In the genomic region with DNA sequence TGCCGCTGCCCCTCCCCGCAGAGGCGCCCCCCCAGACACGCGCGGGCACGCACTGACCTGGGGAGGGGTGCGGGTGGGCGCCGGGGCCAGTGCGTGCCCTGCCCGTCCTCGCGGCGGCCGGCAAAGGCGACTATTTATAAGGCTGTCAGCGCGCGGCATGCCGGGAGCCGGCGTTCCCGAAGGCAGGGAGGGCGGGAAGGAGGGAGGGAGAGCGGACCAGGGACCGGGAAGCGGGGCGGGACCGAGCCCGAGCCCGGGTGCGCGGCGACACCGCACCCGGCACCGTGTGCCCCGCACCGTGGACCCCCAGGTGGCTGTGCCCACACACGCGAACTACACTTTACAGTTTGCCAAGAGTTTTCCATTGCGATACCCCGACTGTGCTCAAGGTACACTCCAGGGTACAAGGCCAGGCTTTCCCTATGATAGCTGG, we compare ENCODE assay signal across 8 cellular contexts. TPM values are rescaled to one million over a fixed set of nuclear protein-coding genes. Genes with fewer than 3 reads are reported as not detected.
A peak's percentile ranks its signal among the peaks of the same experiment; 100 is the strongest.
DNase-seq lines count a peak whose midpoint lies in the region; ATAC-seq, FAIRE-seq and TF ChIP-seq lines count a peak whose summit lies in the region.

TSS of gene AK1 (minus strand) at position 110 of the 433 bp plus-strand sequence. CDS start 3,058 bp downstream, outside the sequence.

- 0% methylated on average over 2 of the region's 44 CpGs for WGBS in suprapubic skin

- H3K27ac ChIP-seq in HL-60 (replicated peaks) (no peak within 1 kb of the TSS), endothelial cell of umbilical vein (ENCODE audit: insufficient read depth, low read depth, low read length) (peak within 1 kb of the TSS; percentile 31), suprapubic skin (peak within 1 kb of the TSS; percentile 73)

- H3K4me3 ChIP-seq in HL-60 (replicated peaks; ENCODE audit: insufficient read depth, low read length) = peak within 1 kb of the TSS; percentile 13
- peak within 1 kb of the TSS; percentile 23 to 55 (median 44) for H3K4me3 ChIP-seq in endothelial cell of umbilical vein (replicated peaks in 1 of 3; ENCODE audit: insufficient read depth in 1 of 3, low read depth in 1 of 3, low read length in 3 of 3)
- peak within 1 kb of the TSS; percentile 57 for H3K4me3 ChIP-seq in suprapubic skin

- peak; percentile 86 for TF ChIP-seq POLR2A in endothelial cell of umbilical vein (IDR thresholded peaks at IDR 0.05; ENCODE audit: low read depth, low read length)
- TF ChIP-seq POLR2A in suprapubic skin (IDR thresholded peaks at IDR 0.05) = peak in 1 of 2 donors; percentile 30

- FAIRE-seq in endothelial cell of umbilical vein (lab: Jason Lieb, UNC) = peak; percentile 90

- ATAC-seq in HG03139 (IDR thresholded peaks at IDR 0.05; ENCODE audit: unreplicated experiment) = no peak

- peaks cover 0 to 4% of the 10 kb centered on the region in 2 experiments for H3K36me3 ChIP-seq in endothelial cell of umbilical vein (ENCODE audit: control insufficient read depth in 2 of 2, extremely low read depth in 1 of 2, insufficient read depth in 2 of 2, low read length in 2 of 2)
- peaks cover 3% of the 10 kb centered on the region for H3K36me3 ChIP-seq in suprapubic skin

- TF ChIP-seq EP300 in suprapubic skin (IDR thresholded peaks at IDR 0.05) = no peak

- H3K9me3 ChIP-seq in endothelial cell of umbilical vein (replicated peaks; ENCODE audit: control insufficient read depth, insufficient read depth, low read length) = no peaks in the 10 kb centered on the region
- no peaks in the 10 kb centered on the region for H3K9me3 ChIP-seq in suprapubic skin

- H3K4me1 ChIP-seq in endothelial cell of umbilical vein (ENCODE audit: control insufficient read depth, extremely low read depth, insufficient read depth, low read length) (peaks cover 17% of the 10 kb centered on the region), suprapubic skin (peaks cover 53% of the 10 kb centered on the region)

- BruUV-seq in endothelial cell of umbilical vein (replicated peaks; lab: Mats Ljungman, UMichigan) = no TSS peak

- H3K79me2 ChIP-seq in endothelial cell of umbilical vein (ENCODE audit: control insufficient read depth, insufficient read depth, low read length) = peaks cover 18% of the 10 kb centered on the region

- H3K4me2 ChIP-seq in endothelial cell of umbilical vein (ENCODE audit: insufficient read depth, low read length) = peak within 1 kb of the TSS; percentile 81

- H4K20me1 ChIP-seq in endothelial cell of umbilical vein (replicated peaks; ENCODE audit: control insufficient read depth, extremely low read depth, insufficient read depth, low read length) = no peaks in the 10 kb centered on the region

- intact Hi-C loops in endothelial cell of umbilical vein (cut with micrococcal nuclease) = no loop called here

- peak within 1 kb of the TSS; percentile 90 for H2AFZ ChIP-seq in endothelial cell of umbilical vein (ENCODE audit: low read depth, low read length)

- H3K9me1 ChIP-seq in endothelial cell of umbilical vein (replicated peaks; ENCODE audit: control insufficient read depth, extremely low read depth, insufficient read depth, low read length) = no peaks in the 10 kb centered on the region

- TF ChIP-seq CTCF in HL-60 (IDR thresholded peaks at IDR 0.05; ENCODE audit: insufficient read depth, low read length) (no peak), endothelial cell of umbilical vein (IDR thresholded peaks at IDR 0.05; ENCODE audit: extremely low read depth in 1 of 2, insufficient read depth in 1 of 2, low read depth in 1 of 2, low read length in 2 of 2) (no peak), suprapubic skin (IDR thresholded peaks at IDR 0.05) (no peak)

- peak within 1 kb of the TSS; percentile 44 for H3K9ac ChIP-seq in endothelial cell of umbilical vein (replicated peaks; ENCODE audit: extremely low read depth, insufficient read depth, low read length)

- dilution Hi-C loops in endothelial cell of umbilical vein (cut with MboI; ENCODE audit: extremely low pct_ligation_motif_present, low sequenced_read_pairs) = no loop called here

- DNase-seq in AG08395 (ENCODE audit: low spot score) = peak; percentile 68
- no peak for DNase-seq in HL-60 (ENCODE audit: low read depth in 1 of 2, low spot score in 1 of 2)
- peak; percentile 61 for DNase-seq in SK-MEL-5 (ENCODE audit: low read depth, low spot score)
- DNase-seq in endothelial cell of umbilical vein (ENCODE audit: low read depth, low spot score) = peak; percentile 63
- DNase-seq in medulla oblongata (ENCODE audit: extremely low spot score) = peak; percentile 85
- DNase-seq in suprapubic skin (ENCODE audit: low spot score in 2 of 2) = peak; percentile 89 to 91
- DNase-seq in NOMO-1 (lab: John Stamatoyannopoulos, UW; ENCODE audit: unreplicated experiment in 2 of 2) = no peak

- CTCF ChIA-PET in endothelial cell of umbilical vein (lab: Charles Lee) = interaction anchor here (1.1 to 1.8 kb wide), 2 partner anchors 44 to 143 kb away, joined by 3 to 5 read pairs; partner anchors contain the start of gene TOR2A

- no peaks in the 10 kb centered on the region for H3K27me3 ChIP-seq in HL-60 (ENCODE audit: insufficient read depth, poor library complexity, severe bottlenecking)
- H3K27me3 ChIP-seq in endothelial cell of umbilical vein (ENCODE audit: control insufficient read depth in 2 of 2, insufficient read depth in 2 of 2, low read length in 2 of 2) = no peaks in the 10 kb centered on the region
- no peaks in the 10 kb centered on the region for H3K27me3 ChIP-seq in suprapubic skin

- in situ Hi-C loops in SK-MEL-5 (cut with HindIII; ENCODE audit: low pct_unique_long_range_greater_than_20kb, low sequenced_read_pairs) = no loop called here

- POLR2A ChIA-PET in endothelial cell of umbilical vein (lab: Charles Lee) = no interaction called here

TF ChIP-seq in endothelial cell of umbilical vein, 7 proteins besides CTCF, POLR2A, EP300 and RAD21:
- TF ChIP-seq EZH2 (IDR thresholded peaks at IDR 0.05; ENCODE audit: borderline replicate concordance, low read depth, low read length, severe bottlenecking) (no peak), JUN (IDR thresholded peaks at IDR 0.05; ENCODE audit: borderline replicate concordance, insufficient read depth, insufficient read length, low read depth) (no peak), MYC (IDR thresholded peaks at IDR 0.05; ENCODE audit: low read depth, low read length) (no peak), MAX (IDR thresholded peaks at IDR 0.05; ENCODE audit: insufficient read depth, insufficient read length) (no peak), POLR2AphosphoS5 (IDR thresholded peaks at IDR 0.05; ENCODE audit: insufficient read depth, low read depth, low read length) (peak; percentile 88), FOS (IDR thresholded peaks at IDR 0.05; ENCODE audit: borderline replicate concordance, insufficient read depth, low read length) (no peak), GATA2 (IDR thresholded peaks at IDR 0.05; ENCODE audit: insufficient read depth, insufficient read length, low read depth, low read length) (no peak)

RNA-seq across cellular contexts. Expression of gene AK1, which starts in this region (rescaled TPM):
- total RNA-seq in SK-MEL-5 (2014; rRNA removed; shearing (Covaris generic)) = 50.6 and 53.0 TPM in 2 replicates
- 39.1 and 65.1 TPM in 2 replicates for polyA plus RNA-seq in SK-MEL-5 (2015; cell fraction: cytosol; rRNA removed)
- polyA plus RNA-seq in SK-MEL-5 (2015; cell fraction: nucleus; rRNA removed) = 38.5 and 43.8 TPM in 2 replicates
- 113 and 115 TPM in 2 replicates for total RNA-seq in endothelial cell of umbilical vein
- polyA plus RNA-seq in endothelial cell of umbilical vein = 148 and 157 TPM in 2 replicates
- 189 and 191 TPM in 2 replicates for polyA plus RNA-seq in endothelial cell of umbilical vein (2011; cell fraction: cytosol; rRNA removed)
- 108 and 134 TPM in 2 replicates for polyA plus RNA-seq in endothelial cell of umbilical vein (2011; cell fraction: nucleus; rRNA removed)
- polyA plus RNA-seq in endothelial cell of umbilical vein (2012) = 173 and 181 TPM in 2 replicates
- 33.5 and 35.7 TPM in 2 replicates for polyA minus RNA-seq in endothelial cell of umbilical vein
- 36.3 TPM for polyA minus RNA-seq in endothelial cell of umbilical vein (2011; cell fraction: cytosol; rRNA and poly(A)+ RNA removed)
- 5.2 TPM in 2 replicates for polyA minus RNA-seq in endothelial cell of umbilical vein (2011; cell fraction: nucleus; rRNA and poly(A)+ RNA removed)
- 10 to 100 TPM; 22.6 to 36.0 (median 26.0) TPM for total RNA-seq in suprapubic skin

Comparison
In these comparisons a context has a peak if more than half of its experiments do, and no peak if none do; other contexts are left out.
1. DNase-seq: peak in AG08395 (single experiment), SK-MEL-5 (single experiment), endothelial cell of umbilical vein (single experiment), medulla oblongata (single experiment) and suprapubic skin (2 of 2); none in HL-60 (0 of 2) and NOMO-1 (0 of 2).
2. Peak in every context shown above with its lines, with median percentiles within 50 percentile points of each other: H3K4me3 ChIP-seq.